23 cellular contexts compared by ENCODE assay signal in the genomic region with DNA sequence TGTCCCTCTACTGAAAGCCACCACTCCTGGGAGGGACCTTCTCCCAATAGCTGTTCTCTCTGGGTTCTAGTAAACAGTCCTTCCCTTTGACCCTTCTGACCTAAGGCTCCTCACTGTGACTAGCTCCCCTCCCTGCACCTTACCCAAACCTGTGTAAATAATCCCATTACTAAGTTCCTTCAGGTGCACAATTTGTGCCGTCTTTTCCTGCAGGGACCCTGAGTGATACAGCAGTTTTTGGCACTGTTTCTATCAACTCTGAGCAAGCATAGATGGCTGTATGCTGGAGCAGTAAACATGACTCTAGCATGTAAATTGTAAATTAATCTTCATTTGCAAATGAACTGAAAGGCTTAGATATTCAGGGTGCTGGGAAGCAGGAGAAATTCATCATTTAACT.
A peak's percentile ranks its signal among the peaks of the same experiment; 100 is the strongest.
DNase-seq lines count a peak whose midpoint lies in the region; ATAC-seq and TF ChIP-seq lines count a peak whose summit lies in the region.
"Had no signal": no experiment of that assay in that cellular context is flagged by ENCODE, and none has a peak within 500 bp of the region (broad histone marks: within the 10 kb centered on the region; RNA-seq: fewer than 3 reads in every experiment).

No MANE protein-coding gene starts in this region.

- H3K9me3 Mint-ChIP-seq in progenitor cell of endocrine pancreas (ENCODE audit: low read depth) (no peaks in the 10 kb centered on the region), type B pancreatic cell (no peaks in the 10 kb centered on the region)
- H3K9me3 Mint-ChIP-seq: activated CD4-positive, alpha-beta memory T cell treated with anti-CD3 and anti-CD28 coated beads, Interleukin-2, amount 10 ng/mL, durations not matched to agents 7 days and 5 days; activated naive CD4-positive, alpha-beta T cell treated with anti-CD3 and anti-CD28 coated beads, Interleukin-2, amount 50 U/mL, for 72 hours; activated T-cell treated with anti-CD3 and anti-CD28 coated beads, Interleukin-2, amount 50 U/mL, for 4 hours; dendritic cell treated with granulocyte-macrophage colony-stimulating factor and Interleukin-4, amounts not matched to agents 40 ng/mL and 50 ng/mL, for 4 days; nephron progenitor cell; T-cell had no signal

- ATAC-seq in HG02938 (IDR thresholded peaks at IDR 0.05; ENCODE audit: unreplicated experiment): no peak
- ATAC-seq in GM18870 (IDR thresholded peaks at IDR 0.05; ENCODE audit: unreplicated experiment): no peak
- ATAC-seq: activated naive CD4-positive, alpha-beta T cell treated with anti-CD3 and anti-CD28 coated beads, Interleukin-2, amount 50 U/mL, for 72 hours; activated T-cell treated with anti-CD3 and anti-CD28 coated beads, Interleukin-2, amount 50 U/mL, for 4 hours; body of pancreas; T-cell had no signal

- H3K27ac Mint-ChIP-seq in progenitor cell of endocrine pancreas (peak overlapping the region; percentile 90), type B pancreatic cell (peak overlapping the region; percentile 84)
- H3K27ac Mint-ChIP-seq: activated CD4-positive, alpha-beta memory T cell treated with anti-CD3 and anti-CD28 coated beads, Interleukin-2, amount 10 ng/mL, durations not matched to agents 7 days and 5 days; activated naive CD4-positive, alpha-beta T cell treated with anti-CD3 and anti-CD28 coated beads, Interleukin-2, amount 50 U/mL, for 72 hours; B cell; dendritic cell treated with granulocyte-macrophage colony-stimulating factor and Interleukin-4, amounts not matched to agents 40 ng/mL and 50 ng/mL, for 4 days; nephron progenitor cell; T-cell had no signal

- H3K4me1 Mint-ChIP-seq in progenitor cell of endocrine pancreas (ENCODE audit: low read depth): peaks cover 41% of the 10 kb centered on the region
- peaks cover 48% of the 10 kb centered on the region for H3K4me1 Mint-ChIP-seq in type B pancreatic cell (ENCODE audit: unreplicated experiment)
- H3K4me1 Mint-ChIP-seq: activated CD4-positive, alpha-beta memory T cell treated with anti-CD3 and anti-CD28 coated beads, Interleukin-2, amount 10 ng/mL, durations not matched to agents 7 days and 5 days; B cell; T-cell had no signal

- peak; percentile 1 for DNase-seq in activated CD8-positive, alpha-beta memory T cell treated with anti-CD3 and anti-CD28 coated beads, Interleukin-2, amount 50 U/mL, for 48 hours
- no peak for DNase-seq in activated CD8-positive, alpha-beta memory T cell treated with anti-CD3 and anti-CD28 coated beads, Interleukin-2, amount 50 U/mL, for 4 hours
- DNase-seq in progenitor cell of endocrine pancreas (ENCODE audit: low spot score, unreplicated experiment) (no peak), type B pancreatic cell (ENCODE audit: extremely low spot score, unreplicated experiment) (peak; percentile 16), T1000 (lab: John Stamatoyannopoulos, UW) (no peak)
- DNase-seq: activated CD4-positive, alpha-beta memory T cell treated with anti-CD3 and anti-CD28 coated beads, Interleukin-2, amount 10 ng/mL, durations not matched to agents 7 days and 5 days; activated T-cell treated with anti-CD3 and anti-CD28 coated beads, Interleukin-2, amount 50 U/mL, for 4 hours; body of pancreas; Kasumi-1; mesenchymal stem cell; NCI-H1092; NCI-H2081 treated with DMSO at 0.1 percent for 48 hours; NCI-H524; nephron progenitor cell; stimulated activated naive CD4-positive, alpha-beta T cell; T-cell had no signal

- H3K27me3 Mint-ChIP-seq in progenitor cell of endocrine pancreas (no peaks in the 10 kb centered on the region), type B pancreatic cell (no peaks in the 10 kb centered on the region)
- H3K27me3 Mint-ChIP-seq: activated CD4-positive, alpha-beta memory T cell treated with anti-CD3 and anti-CD28 coated beads, Interleukin-2, amount 10 ng/mL, durations not matched to agents 7 days and 5 days; B cell; dendritic cell treated with granulocyte-macrophage colony-stimulating factor and Interleukin-4, amounts not matched to agents 40 ng/mL and 50 ng/mL, for 4 days; T-cell had no signal

- peak overlapping the region; percentile 43 to 64 for H3K27ac ChIP-seq in esophagus (ENCODE audit: low read depth in 2 of 2, low read length in 1 of 2)
- H3K27ac ChIP-seq: 22Rv1, body of pancreas had no signal

- no peak overlapping the region for H3K4me3 Mint-ChIP-seq in progenitor cell of endocrine pancreas (ENCODE audit: low read depth)
- no peak overlapping the region for H3K4me3 Mint-ChIP-seq in type B pancreatic cell
- H3K4me3 Mint-ChIP-seq: activated CD4-positive, alpha-beta memory T cell treated with anti-CD3 and anti-CD28 coated beads, Interleukin-2, amount 10 ng/mL, durations not matched to agents 7 days and 5 days; activated T-cell treated with anti-CD3 and anti-CD28 coated beads, Interleukin-2, amount 50 U/mL, for 4 hours; B cell; dendritic cell treated with granulocyte-macrophage colony-stimulating factor and Interleukin-4, amounts not matched to agents 40 ng/mL and 50 ng/mL, for 4 days; nephron progenitor cell; T-cell had no signal

- H3K36me3 ChIP-seq in esophagus (ENCODE audit: control insufficient read depth in 2 of 2, insufficient read depth in 2 of 2, low read length in 1 of 2): peaks cover 0 to 2% of the 10 kb centered on the region in 2 donors

- 58 to 64% methylated on average over 1 of the region's 1 CpG for WGBS in esophagus, 2 donors

- H3K36me3 Mint-ChIP-seq in progenitor cell of endocrine pancreas (ENCODE audit: insufficient read depth) (peaks cover 8% of the 10 kb centered on the region), type B pancreatic cell (peaks cover 24% of the 10 kb centered on the region)
- H3K36me3 Mint-ChIP-seq: activated naive CD4-positive, alpha-beta T cell treated with anti-CD3 and anti-CD28 coated beads, Interleukin-2, amount 50 U/mL, for 72 hours had no signal

- no peaks in the 10 kb centered on the region for H3K27me3 ChIP-seq in esophagus (ENCODE audit: control insufficient read depth in 1 of 2, insufficient read depth in 2 of 2, low read length in 2 of 2)
- H3K27me3 ChIP-seq: body of pancreas had no signal

- peaks cover 2 to 16% of the 10 kb centered on the region in 2 donors for H3K4me1 ChIP-seq in esophagus (ENCODE audit: control insufficient read depth in 2 of 2, insufficient read depth in 2 of 2, low read length in 1 of 2)

- TF ChIP-seq CTCF in progenitor cell of endocrine pancreas (IDR thresholded peaks at IDR 0.05; ENCODE audit: unreplicated experiment) (no peak), type B pancreatic cell (conservative IDR thresholded peaks at IDR 0.05) (no peak)

- no peak overlapping the region for H3K4me3 ChIP-seq in esophagus (ENCODE audit: low read depth in 1 of 2, low read length in 2 of 2)
- H3K4me3 ChIP-seq: body of pancreas had no signal

- no peaks in the 10 kb centered on the region for H3K9me3 ChIP-seq in esophagus (ENCODE audit: control insufficient read depth in 2 of 2, insufficient read depth in 1 of 2, low read depth in 1 of 2, low read length in 1 of 2)
- H3K9me3 ChIP-seq: body of pancreas had no signal

Comparison
In these comparisons a context has a peak if more than half of its experiments do, and no peak if none do; other contexts are left out.
1. DNase-seq: peak in activated CD8-positive, alpha-beta memory T cell treated with anti-CD3 and anti-CD28 coated beads, Interleukin-2, amount 50 U/mL, for 48 hours (single experiment) and type B pancreatic cell (single experiment); none in activated CD8-positive, alpha-beta memory T cell treated with anti-CD3 and anti-CD28 coated beads, Interleukin-2, amount 50 U/mL, for 4 hours (single experiment), progenitor cell of endocrine pancreas (single experiment) and T1000 (single experiment).